18 cellular contexts compared by ENCODE assay signal in genomic region chr7:39979406-39980073, GRCh38. TPM values are rescaled to one million over a fixed set of nuclear protein-coding genes. Genes with fewer than 3 reads are reported as not detected.
DNase-seq lines count a peak whose midpoint lies in the region; ATAC-seq and TF ChIP-seq lines count a peak whose summit lies in the region.
"Had no signal": no experiment of that assay in that cellular context is flagged by ENCODE, and none has a peak within 500 bp of the region (broad histone marks: within the 10 kb centered on the region; RNA-seq: fewer than 3 reads in every experiment).

No MANE protein-coding gene starts in this region.

- H3K4me2 ChIP-seq in OCI-LY7 (ENCODE audit: low read length), result peak overlapping the region; percentile 66

- peaks cover 5% of the 10 kb centered on the region; the same call in 1 of the 2 replicates for H3K9me3 ChIP-seq in OCI-LY7 (ENCODE audit: low read length)
- no peaks in the 10 kb centered on the region for H3K9me3 ChIP-seq in prostate gland
- H3K9me3 ChIP-seq: HAP-1, heart right ventricle had no signal

- TF ChIP-seq POLR2A in prostate gland (IDR thresholded peaks at IDR 0.05), result no peak

- TF ChIP-seq CTCF in OCI-LY7 (conservative IDR thresholded peaks at IDR 0.05; ENCODE audit: low read length) (no peak), prostate gland (IDR thresholded peaks at IDR 0.05) (no peak)

- H3K4me1 ChIP-seq in OCI-LY7 (ENCODE audit: insufficient read depth, low read length, poor library complexity, severe bottlenecking), result peaks cover 67% of the 10 kb centered on the region
- no peaks in the 10 kb centered on the region for H3K4me1 ChIP-seq in prostate gland (replicated peaks)

- no peak overlapping the region for H2AFZ ChIP-seq in OCI-LY7 (ENCODE audit: low read length)

- no TSS peak for BruUV-seq in OCI-LY7 (replicated peaks; lab: Mats Ljungman, UMichigan)

- POLR2A ChIA-PET in OCI-LY7 (lab: Charles Lee), result interaction anchor here (2.5 kb wide), 1 partner anchor 31 kb away, joined by 8 read pairs; the partner anchor contains the start of gene CDK13

- no peaks in the 10 kb centered on the region for H3K9me2 ChIP-seq in OCI-LY7 (ENCODE audit: insufficient read depth, low read length)

- peaks cover 87% of the 10 kb centered on the region for H3K79me2 ChIP-seq in OCI-LY7 (ENCODE audit: insufficient read depth, low read depth, low read length)

- DNase-seq in activated gamma-delta T cell treated with Interleukin-2 at 50 U/mL for 16 hours (peak; percentile 31), activated gamma-delta T cell (lab: John Stamatoyannopoulos, UW) (no peak), OCI-LY7 (ENCODE audit: low spot score) (peak; percentile 43), prostate gland (ENCODE audit: low spot score) (no peak), superior temporal gyrus (ENCODE audit: extremely low spot score) (no peak)
- peak; percentile 72 for DNase-seq in central memory CD4-positive, alpha-beta T cell
- DNase-seq in stimulated activated effector memory CD8-positive, alpha-beta T cell treated with anti-CD3 and anti-CD28 coated beads, Interleukin-12 subunit alpha, Interleukin-12 subunit beta, amount 100 ng/mL, for 72 hours (ENCODE audit: low spot score in 2 of 2), result no peak
- DNase-seq: activated CD8-positive, alpha-beta memory T cell treated with anti-CD3 and anti-CD28 coated beads for 24 hours; heart right ventricle; mesenchymal stem cell; NCI-H1436 treated with DMSO at 0.1 percent for 48 hours; NCI-H226; right cardiac atrium; SHP77; T1000 had no signal

- H3K27ac Mint-ChIP-seq in stimulated activated effector memory CD8-positive, alpha-beta T cell treated with anti-CD3 and anti-CD28 coated beads, Interleukin-12 subunit alpha, Interleukin-12 subunit beta, amount 100 ng/mL, for 72 hours, result no peak overlapping the region
- H3K27ac Mint-ChIP-seq: activated naive CD8-positive, alpha-beta T cell had no signal

- H3K4me3 ChIP-seq in OCI-LY7 (ENCODE audit: low read depth, low read length, poor library complexity, severe bottlenecking) (no peak overlapping the region), prostate gland (no peak overlapping the region)
- H3K4me3 ChIP-seq: HAP-1, heart right ventricle had no signal

- CTCF ChIA-PET in OCI-LY7 (lab: Charles Lee; ENCODE audit: unreplicated experiment), result no interaction called here

- H4K20me1 ChIP-seq in OCI-LY7 (ENCODE audit: insufficient read depth, low read length), result peaks cover 36% of the 10 kb centered on the region

- WGBS in prostate gland, result 85% methylated on average over 8 of the region's 8 CpGs

- no peaks in the 10 kb centered on the region for H3K36me3 Mint-ChIP-seq in stimulated activated effector memory CD8-positive, alpha-beta T cell treated with anti-CD3 and anti-CD28 coated beads, Interleukin-12 subunit alpha, Interleukin-12 subunit beta, amount 100 ng/mL, for 72 hours
- H3K36me3 Mint-ChIP-seq: activated naive CD8-positive, alpha-beta T cell had no signal

- H3K9me3 Mint-ChIP-seq in stimulated activated effector memory CD8-positive, alpha-beta T cell treated with anti-CD3 and anti-CD28 coated beads, Interleukin-12 subunit alpha, Interleukin-12 subunit beta, amount 100 ng/mL, for 72 hours, result no peaks in the 10 kb centered on the region

- H3K36me3 ChIP-seq in OCI-LY7 (ENCODE audit: insufficient read depth, low read length), result peaks cover 20% of the 10 kb centered on the region
- H3K36me3 ChIP-seq in prostate gland, result no peaks in the 10 kb centered on the region
- H3K36me3 ChIP-seq: HAP-1, heart right ventricle had no signal

- H3K27me3 ChIP-seq in prostate gland (replicated peaks; ENCODE audit: insufficient read depth), result no peaks in the 10 kb centered on the region
- H3K27me3 ChIP-seq: heart right ventricle had no signal

- ATAC-seq in stimulated activated effector memory CD8-positive, alpha-beta T cell treated with anti-CD3 and anti-CD28 coated beads, Interleukin-12 subunit alpha, Interleukin-12 subunit beta, amount 100 ng/mL, for 72 hours, result peak; percentile 95
- ATAC-seq in GM18873 (IDR thresholded peaks at IDR 0.05; ENCODE audit: low FRiP score, unreplicated experiment), result no peak
- ATAC-seq: heart right ventricle, right cardiac atrium had no signal

- peaks cover 12% of the 10 kb centered on the region for H3K4me1 Mint-ChIP-seq in stimulated activated effector memory CD8-positive, alpha-beta T cell treated with anti-CD3 and anti-CD28 coated beads, Interleukin-12 subunit alpha, Interleukin-12 subunit beta, amount 100 ng/mL, for 72 hours

- H3K27ac ChIP-seq in OCI-LY7 (ENCODE audit: low read depth, low read length, poor library complexity, severe bottlenecking), result no peak overlapping the region
- no peak overlapping the region for H3K27ac ChIP-seq in prostate gland
- H3K27ac ChIP-seq: heart right ventricle had no signal

- no peak overlapping the region for H3K4me3 Mint-ChIP-seq in stimulated activated effector memory CD8-positive, alpha-beta T cell treated with anti-CD3 and anti-CD28 coated beads, Interleukin-12 subunit alpha, Interleukin-12 subunit beta, amount 100 ng/mL, for 72 hours
- H3K4me3 Mint-ChIP-seq: activated naive CD8-positive, alpha-beta T cell had no signal

- intact Hi-C loops in OCI-LY7 (cut with micrococcal nuclease; ENCODE audit: unreplicated experiment), result no loop called here
- intact Hi-C loops in prostate gland (cut with DNase I), result no loop called here

RNA-seq across cellular contexts. Expression of gene CDK13, which starts 29.5 kb away (rescaled TPM):
- total RNA-seq in OCI-LY7 (2014; rRNA removed; shearing (Covaris generic)), result 81.9 and 84.3 TPM in 2 replicates
- total RNA-seq in OCI-LY7 (2022) (90.9 and 101 TPM in 2 replicates), prostate gland (10 to 100 TPM; 56.7 to 91.6 TPM)

Comparison
In these comparisons a context has a peak if more than half of its experiments do, and no peak if none do; other contexts are left out.
1. DNase-seq: peak in activated gamma-delta T cell treated with Interleukin-2 at 50 U/mL for 16 hours (single experiment), OCI-LY7 (single experiment) and central memory CD4-positive, alpha-beta T cell (single experiment); none in activated gamma-delta T cell (single experiment), stimulated activated effector memory CD8-positive, alpha-beta T cell treated with anti-CD3 and anti-CD28 coated beads, Interleukin-12 subunit alpha, Interleukin-12 subunit beta, amount 100 ng/mL, for 72 hours (0 of 2), prostate gland (single experiment) and superior temporal gyrus (single experiment).